8 cellular contexts compared by ENCODE assay signal in genomic region chr7:68005992-68006391, GRCh38.
"Had no signal": no experiment of that assay in that cellular context is flagged by ENCODE, and none has a peak within 500 bp of the region (broad histone marks: within the 10 kb centered on the region; RNA-seq: fewer than 3 reads in every experiment).

No MANE protein-coding gene starts in this region.

- FAIRE-seq: G401.6, GM12878, GM12891, GM12892, GM18507, GM19239 had no signal

- ATAC-seq: GM12878 had no signal

- DNase-seq: GDM1, GF-D8 had no signal

- H3K4me3 ChIP-seq: GM12878 had no signal
